ENCODE assay signal across 31 cellular contexts in the genomic region with DNA sequence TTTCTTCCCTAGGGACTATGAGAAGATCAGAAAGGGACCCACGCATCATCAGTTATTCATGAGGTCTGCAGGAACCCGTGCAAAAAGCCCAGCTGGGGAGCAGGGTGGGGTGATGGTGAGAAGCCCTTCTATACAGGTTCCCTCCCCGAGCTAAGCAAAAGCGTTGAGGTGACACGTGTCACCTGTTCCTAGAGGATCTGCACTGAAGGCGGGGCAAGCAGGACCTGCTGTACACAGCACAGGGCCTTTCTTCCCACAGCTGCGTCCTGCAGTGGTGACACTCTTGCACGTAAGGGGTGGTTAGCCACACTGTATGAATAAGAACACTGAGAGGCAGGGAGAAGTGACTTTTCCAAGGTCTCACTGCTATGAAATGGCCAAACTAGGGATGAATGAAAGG. TPM values are rescaled to one million over a fixed set of nuclear protein-coding genes. Genes with fewer than 3 reads are reported as not detected.
DNase-seq lines count a peak whose midpoint lies in the region; ATAC-seq and TF ChIP-seq lines count a peak whose summit lies in the region.
"Had no signal": no experiment of that assay in that cellular context is flagged by ENCODE, and none has a peak within 500 bp of the region (broad histone marks: within the 10 kb centered on the region; RNA-seq: fewer than 3 reads in every experiment).

No MANE protein-coding gene starts in this region.

- no TSS peak for BruUV-seq in OCI-LY7 (replicated peaks; lab: Mats Ljungman, UMichigan)

- no peaks in the 10 kb centered on the region for H3K4me1 Mint-ChIP-seq in activated T-cell treated with anti-CD3 and anti-CD28 coated beads, Interleukin-2, amount 50 U/mL, for 24 hours (ENCODE audit: low read depth)
- H3K4me1 Mint-ChIP-seq in activated T-cell treated with anti-CD3 and anti-CD28 coated beads, Interleukin-2, amount 50 U/mL, for 4 hours (ENCODE audit: low read depth): no peaks in the 10 kb centered on the region
- H3K4me1 Mint-ChIP-seq: activated B cell treated with CpG ODN at 0.5 μM for 24 hours; activated naive CD4-positive, alpha-beta T cell treated with anti-CD3 and anti-CD28 coated beads, Interleukin-2, amount 10 ng/mL, durations not matched to agents 7 days and 5 days; memory B cell had no signal

- H3K27me3 ChIP-seq in suprapubic skin: no peaks in the 10 kb centered on the region
- H3K27me3 ChIP-seq: brain microvascular endothelial cell, left lung, stomach, thyroid gland had no signal

- H3K4me1 ChIP-seq in OCI-LY7 (ENCODE audit: insufficient read depth, low read length, poor library complexity, severe bottlenecking) (peaks cover 10% of the 10 kb centered on the region), suprapubic skin (peaks cover 6% of the 10 kb centered on the region)
- H3K4me1 ChIP-seq: stomach, thyroid gland had no signal

- POLR2A ChIA-PET in OCI-LY7 (lab: Charles Lee): interaction anchor here (0.6 kb wide), 1 partner anchor 122 kb away, joined by 4 read pairs; no protein-coding TSS in a partner anchor

- no peak for ATAC-seq in activated T-cell treated with anti-CD3 and anti-CD28 coated beads, Interleukin-2, amount 50 U/mL, for 4 hours
- peak; percentile 50 for ATAC-seq in esophagus mucosa
- ATAC-seq in HG03196 (IDR thresholded peaks at IDR 0.05; ENCODE audit: unreplicated experiment): no peak
- ATAC-seq: CD8-positive, alpha-beta T cell; left lung; right cardiac atrium had no signal

- peaks cover 13% of the 10 kb centered on the region for H3K27me3 Mint-ChIP-seq in activated T-cell treated with anti-CD3 and anti-CD28 coated beads, Interleukin-2, amount 50 U/mL, for 24 hours
- H3K27me3 Mint-ChIP-seq in activated T-cell treated with anti-CD3 and anti-CD28 coated beads, Interleukin-2, amount 50 U/mL, for 4 hours (ENCODE audit: low read depth): peaks cover 21% of the 10 kb centered on the region

- no peaks in the 10 kb centered on the region for H3K79me2 ChIP-seq in OCI-LY7 (ENCODE audit: insufficient read depth, low read depth, low read length)

- TF ChIP-seq CTCF in OCI-LY7 (conservative IDR thresholded peaks at IDR 0.05; ENCODE audit: low read length) (no peak), suprapubic skin (IDR thresholded peaks at IDR 0.05) (no peak)

- DNase-seq in activated T-cell treated with anti-CD3 and anti-CD28 coated beads, Interleukin-2, amount 50 U/mL, for 24 hours: peak; percentile 14
- DNase-seq in activated T-cell treated with anti-CD3 and anti-CD28 coated beads, Interleukin-2, amount 50 U/mL, for 4 hours: no peak
- DNase-seq in OCI-LY7 (ENCODE audit: low spot score) (peak; percentile 28), suprapubic skin (ENCODE audit: low spot score in 2 of 2) (peak; percentile 33 to 76), HUDEP-2 (lab: John Stamatoyannopoulos, UW; ENCODE audit: unreplicated experiment in 76 of 76) (no peak), HK-2 (ENCODE audit: unreplicated experiment) (no peak)
- DNase-seq: activated B cell treated with CpG ODN at 0.5 μM for 24 hours; activated CD4-positive, alpha-beta T cell treated with anti-CD3 and anti-CD28 coated beads, Interleukin-2, amount 50 U/mL, for 1 hour; activated naive CD4-positive, alpha-beta T cell treated with anti-CD3 and anti-CD28 coated beads, Interleukin-2, amount 10 ng/mL, durations not matched to agents 7 days and 5 days; AML-193; amniotic stem cell; brain microvascular endothelial cell; CD8-positive, alpha-beta T cell; effector memory CD4-positive, alpha-beta T cell; HCEC 1CT; NCI-H1436 treated with DMSO at 0.1 percent for 48 hours; NCI-H2081 treated with DMSO at 0.1 percent for 48 hours; NCI-H446; right cardiac atrium; spleen; stimulated activated CD4-positive, alpha-beta T cell treated with anti-CD3 and anti-CD28 coated beads, Interleukin-2, amount 100 ng/mL, for 48 hours; stomach; thyroid gland had no signal

- H3K4me3 ChIP-seq in OCI-LY7 (ENCODE audit: low read depth, low read length, poor library complexity, severe bottlenecking) (no peak overlapping the region), suprapubic skin (no peak overlapping the region)
- H3K4me3 ChIP-seq: left lung, SK-N-MC, spleen, stomach, thyroid gland had no signal

- H3K27ac ChIP-seq in OCI-LY7 (ENCODE audit: low read depth, low read length, poor library complexity, severe bottlenecking) (no peak overlapping the region), suprapubic skin (no peak overlapping the region)
- H3K27ac ChIP-seq: brain microvascular endothelial cell, left lung, SK-N-MC, spleen, stomach, thyroid gland had no signal

- no peak for TF ChIP-seq POLR2A in suprapubic skin (IDR thresholded peaks at IDR 0.05)

- peaks cover 4% of the 10 kb centered on the region for H3K9me3 Mint-ChIP-seq in activated T-cell treated with anti-CD3 and anti-CD28 coated beads, Interleukin-2, amount 50 U/mL, for 24 hours
- H3K9me3 Mint-ChIP-seq in activated T-cell treated with anti-CD3 and anti-CD28 coated beads, Interleukin-2, amount 50 U/mL, for 4 hours: peaks cover 5% of the 10 kb centered on the region
- H3K9me3 Mint-ChIP-seq: activated naive CD4-positive, alpha-beta T cell treated with anti-CD3 and anti-CD28 coated beads, Interleukin-2, amount 10 ng/mL, durations not matched to agents 7 days and 5 days; activated T-helper 1 cell treated with anti-CD3 and anti-CD28 coated beads, Interleukin-12 subunit alpha, Interleukin-12 subunit beta, Interleukin-2, Interleukin-4 antibody, amounts not matched to agents 30 ng/mL and 10 ng/mL and 1 ng/mL, durations not matched to agents 14 hours and 24 hours and 36 hours; CD8-positive, alpha-beta T cell; memory B cell; neural crest cell; T-helper 1 cell treated with Interleukin-12 subunit alpha and Interleukin-12 subunit beta and Interleukin-4 antibody, amounts not matched to agents 30 μg/mL and 1 μg/mL, for 36 hours had no signal

- TF ChIP-seq EP300 in suprapubic skin (IDR thresholded peaks at IDR 0.05): no peak

- CTCF ChIA-PET in OCI-LY7 (lab: Charles Lee; ENCODE audit: unreplicated experiment): no interaction called here

- no peaks in the 10 kb centered on the region for H3K36me3 ChIP-seq in OCI-LY7 (ENCODE audit: insufficient read depth, low read length)
- H3K36me3 ChIP-seq in suprapubic skin: no peaks in the 10 kb centered on the region
- H3K36me3 ChIP-seq: brain microvascular endothelial cell, left lung, spleen, stomach, thyroid gland had no signal

- H3K36me3 Mint-ChIP-seq in activated T-cell treated with anti-CD3 and anti-CD28 coated beads, Interleukin-2, amount 50 U/mL, for 24 hours (ENCODE audit: low read depth): no peaks in the 10 kb centered on the region
- H3K36me3 Mint-ChIP-seq in activated T-cell treated with anti-CD3 and anti-CD28 coated beads, Interleukin-2, amount 50 U/mL, for 4 hours (ENCODE audit: insufficient read depth): no peaks in the 10 kb centered on the region
- H3K36me3 Mint-ChIP-seq: activated naive CD4-positive, alpha-beta T cell treated with anti-CD3 and anti-CD28 coated beads, Interleukin-2, amount 10 ng/mL, durations not matched to agents 7 days and 5 days; CD8-positive, alpha-beta T cell; memory B cell had no signal

- no peaks in the 10 kb centered on the region for H3K9me2 ChIP-seq in OCI-LY7 (ENCODE audit: insufficient read depth, low read length)

- 83% methylated on average over 8 of the region's 8 CpGs for WGBS in suprapubic skin

- intact Hi-C loops in OCI-LY7 (cut with micrococcal nuclease; ENCODE audit: unreplicated experiment): no loop called here

- no peak overlapping the region for H2AFZ ChIP-seq in OCI-LY7 (ENCODE audit: low read length)

- no peaks in the 10 kb centered on the region for H3K9me3 ChIP-seq in OCI-LY7 (ENCODE audit: low read length)
- no peaks in the 10 kb centered on the region for H3K9me3 ChIP-seq in suprapubic skin
- H3K9me3 ChIP-seq: left lung, stomach, thyroid gland had no signal

- no peak overlapping the region for H3K4me2 ChIP-seq in OCI-LY7 (ENCODE audit: low read length)

- no peak overlapping the region for H3K27ac Mint-ChIP-seq in activated T-cell treated with anti-CD3 and anti-CD28 coated beads, Interleukin-2, amount 50 U/mL, for 24 hours
- H3K27ac Mint-ChIP-seq: activated B cell treated with CpG ODN at 0.5 μM for 24 hours; activated naive CD4-positive, alpha-beta T cell treated with anti-CD3 and anti-CD28 coated beads, Interleukin-2, amount 10 ng/mL, durations not matched to agents 7 days and 5 days; CD8-positive, alpha-beta T cell; memory B cell; T-helper 1 cell treated with Interleukin-12 subunit alpha and Interleukin-12 subunit beta and Interleukin-4 antibody, amounts not matched to agents 30 μg/mL and 1 μg/mL, for 36 hours had no signal

- no peaks in the 10 kb centered on the region for H4K20me1 ChIP-seq in OCI-LY7 (ENCODE audit: insufficient read depth, low read length)

- H3K4me3 Mint-ChIP-seq in activated T-cell treated with anti-CD3 and anti-CD28 coated beads, Interleukin-2, amount 50 U/mL, for 24 hours: no peak overlapping the region
- no peak overlapping the region for H3K4me3 Mint-ChIP-seq in activated T-cell treated with anti-CD3 and anti-CD28 coated beads, Interleukin-2, amount 50 U/mL, for 4 hours
- H3K4me3 Mint-ChIP-seq: activated B cell treated with CpG ODN at 0.5 μM for 24 hours; activated naive CD4-positive, alpha-beta T cell treated with anti-CD3 and anti-CD28 coated beads, Interleukin-2, amount 10 ng/mL, durations not matched to agents 7 days and 5 days; activated T-helper 1 cell treated with anti-CD3 and anti-CD28 coated beads, Interleukin-12 subunit alpha, Interleukin-12 subunit beta, Interleukin-2, Interleukin-4 antibody, amounts not matched to agents 30 ng/mL and 10 ng/mL and 1 ng/mL, durations not matched to agents 14 hours and 24 hours and 36 hours; CD8-positive, alpha-beta T cell; memory B cell; neural crest cell; T-helper 1 cell treated with Interleukin-12 subunit alpha and Interleukin-12 subunit beta and Interleukin-4 antibody, amounts not matched to agents 30 μg/mL and 1 μg/mL, for 36 hours had no signal

RNA-seq across cellular contexts. Expression of a gene that starts 37.2 kb away (rescaled TPM):
- under 1 TPM; 0.21 to 0.96 (median 0.92) TPM for total RNA-seq in activated T-cell treated with anti-CD3 and anti-CD28 coated beads, Interleukin-2, amount 50 U/mL, for 4 hours
- not detected in 2 replicates for total RNA-seq in OCI-LY7 (2014; rRNA removed; shearing (Covaris generic))
- total RNA-seq in OCI-LY7 (2022): 0.10 and 0.11 TPM in 2 replicates
- total RNA-seq in esophagus mucosa: 16.5 TPM
- total RNA-seq in suprapubic skin: 10 to 100 TPM; 29.1 to 42.1 (median 31.3) TPM

Comparison
In these comparisons a context has a peak if more than half of its experiments do, and no peak if none do; other contexts are left out.
1. DNase-seq: peak in activated T-cell treated with anti-CD3 and anti-CD28 coated beads, Interleukin-2, amount 50 U/mL, for 24 hours (single experiment), OCI-LY7 (single experiment) and suprapubic skin (2 of 2); none in activated T-cell treated with anti-CD3 and anti-CD28 coated beads, Interleukin-2, amount 50 U/mL, for 4 hours (single experiment), HUDEP-2 (0 of 76) and HK-2 (single experiment).